25 cellular contexts compared by ENCODE assay signal in the genomic region with DNA sequence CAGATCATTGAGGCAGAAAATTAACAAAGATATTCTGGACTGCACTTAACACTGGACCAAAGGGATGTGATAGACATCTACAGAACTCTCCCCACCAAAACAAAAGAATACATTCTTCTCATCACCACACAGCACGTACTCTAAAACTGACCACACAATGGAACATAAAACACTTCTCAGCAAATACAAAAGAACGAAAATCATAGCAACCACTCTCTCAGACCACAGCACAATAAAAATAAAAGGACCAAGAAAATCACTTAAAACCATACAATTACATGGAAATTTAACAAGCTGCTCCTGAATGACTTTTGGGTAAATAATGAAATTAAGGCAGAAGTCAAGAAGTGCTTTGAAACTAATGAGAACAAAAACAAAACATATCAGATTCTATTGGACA.
"Had no signal": no experiment of that assay in that cellular context is flagged by ENCODE, and none has a peak within 500 bp of the region (broad histone marks: within the 10 kb centered on the region; RNA-seq: fewer than 3 reads in every experiment).

No MANE protein-coding gene starts in this region.

- H3K36me3 Mint-ChIP-seq: T-cell had no signal

- H3K4me2 ChIP-seq: SK-N-SH had no signal

- H3K4me3 Mint-ChIP-seq: T-cell had no signal

- H3K9me2 ChIP-seq: SK-N-SH had no signal

- H3K36me3 ChIP-seq: Peyer's patch, SJSA1 had no signal

- H3K4me3 ChIP-seq: Peyer's patch, SJSA1 had no signal

- H3K4me1 Mint-ChIP-seq: T-cell had no signal

- H3K4me1 ChIP-seq: Peyer's patch, SJSA1 had no signal

- H3K27ac ChIP-seq: Peyer's patch, SJSA1 had no signal

- DNase-seq: Karpas-422, MM.1S, MV-4-11, NCI-H1092, NCI-H1105, NCI-H1417 treated with DMSO at 0.1 percent for 48 hours, NCI-H1436 treated with DMSO at 0.1 percent for 48 hours, NCI-H1694 treated with DMSO at 0.1 percent for 48 hours, NCI-H187 treated with DMSO at 0.1 percent for 48 hours, NCI-H2029, NCI-H2171 treated with DMSO at 0.1 percent for 48 hours, NCI-H2227 treated with DMSO at 0.1 percent for 48 hours, NCI-H345, NCI-H446, NCI-H510A treated with DMSO at 0.1 percent for 48 hours, NCI-H524 treated with DMSO at 0.1 percent for 48 hours, NCI-H526 treated with DMSO at 0.1 percent for 48 hours, NCI-H82, Peyer's patch, Right ventricle myocardium superior, RPMI8226, SHP77 treated with DMSO at 0.1 percent for 48 hours, SK-N-SH, T-cell had no signal

- H3K9me3 ChIP-seq: Peyer's patch, SJSA1, SK-N-SH had no signal

- H3K27ac Mint-ChIP-seq: T-cell had no signal

- H3K27me3 ChIP-seq: Peyer's patch, SJSA1 had no signal
